8 cellular contexts compared by ENCODE assay signal in genomic region chr19:55643733-55644116, GRCh38. TPM values are rescaled to one million over a fixed set of nuclear protein-coding genes. Genes with fewer than 3 reads are reported as not detected.
DNase-seq lines count a peak whose midpoint lies in the region; ATAC-seq and TF ChIP-seq lines count a peak whose summit lies in the region.

No MANE protein-coding gene starts in this region.

- DNase-seq in Caco-2 = no peak
- no peak for DNase-seq in PC-3
- DNase-seq in endothelial cell (ENCODE audit: low spot score) = no peak
- DNase-seq in neuronal stem cell (ENCODE audit: low spot score) = no peak
- no peak for DNase-seq in midbrain (lab: John Stamatoyannopoulos, UW)
- DNase-seq in G401 (ENCODE audit: low spot score) = no peak
- no peak for DNase-seq in AML-193 (lab: John Stamatoyannopoulos, UW)

- WGBS in neuronal stem cell (ENCODE audit: extremely low coverage in 2 of 2, insufficient read length in 2 of 2, insufficient replicate concordance in 1 of 2), 2 donors = no CpG with 5 or more reads among the region's 29 CpGs

- peaks cover 92% of the 10 kb centered on the region for H3K36me3 Mint-ChIP-seq in Caco-2 (ENCODE audit: insufficient read depth, unreplicated experiment)
- peaks cover 26% of the 10 kb centered on the region for H3K36me3 Mint-ChIP-seq in endothelial cell (ENCODE audit: low read depth, unreplicated experiment)

- peaks cover 37% of the 10 kb centered on the region for H3K4me1 Mint-ChIP-seq in Caco-2 (ENCODE audit: low read depth, unreplicated experiment)
- H3K4me1 Mint-ChIP-seq in endothelial cell (ENCODE audit: unreplicated experiment) = peaks cover 31% of the 10 kb centered on the region

- peaks cover 12% of the 10 kb centered on the region; the same call in 1 of the 2 replicates for H3K4me1 ChIP-seq in Caco-2
- peaks cover 45% of the 10 kb centered on the region for H3K4me1 ChIP-seq in PC-3 (ENCODE audit: insufficient read depth, low read length)
- H3K4me1 ChIP-seq in neuronal stem cell (ENCODE audit: control insufficient read depth in 2 of 2, insufficient read depth in 1 of 2, low read depth in 1 of 2, low read length in 2 of 2) = peaks cover 24 to 30% of the 10 kb centered on the region in 2 donors

- H3K18ac ChIP-seq in neuronal stem cell (ENCODE audit: low read length) = peak overlapping the region; percentile 85

- intact Hi-C loops in Caco-2 (cut with micrococcal nuclease; ENCODE audit: unreplicated experiment) (no loop called here), PC-3 (cut with micrococcal nuclease) (no loop called here)

- H3K4me3 ChIP-seq in Caco-2 (ENCODE audit: low read depth, low read length) = peak overlapping the region; percentile 84
- peak overlapping the region; percentile 96 for H3K4me3 ChIP-seq in PC-3 (ENCODE audit: low read length)
- peak overlapping the region; percentile 84 to 94 for H3K4me3 ChIP-seq in neuronal stem cell (ENCODE audit: low read length in 2 of 2)

- H3K27me3 Mint-ChIP-seq in Caco-2 (ENCODE audit: insufficient read depth, unreplicated experiment) (no peaks in the 10 kb centered on the region), endothelial cell (ENCODE audit: unreplicated experiment) (peaks cover 29% of the 10 kb centered on the region)

- peaks cover 34% of the 10 kb centered on the region for H3K79me1 ChIP-seq in neuronal stem cell (ENCODE audit: low read depth, low read length)

- H4K91ac ChIP-seq in neuronal stem cell (ENCODE audit: low read depth, low read length, poor library complexity) = no peak overlapping the region

- H2BK12ac ChIP-seq in neuronal stem cell (ENCODE audit: low read length) = no peak overlapping the region

- H2AK5ac ChIP-seq in neuronal stem cell (ENCODE audit: low read depth, low read length) = peak overlapping the region; percentile 95

- peak overlapping the region; percentile 3 for H3K4ac ChIP-seq in neuronal stem cell (ENCODE audit: low read length)

- peaks cover 9% of the 10 kb centered on the region for H3F3A ChIP-seq in PC-3 (ENCODE audit: low read length, unreplicated experiment)

- no peak overlapping the region for H2BK120ac ChIP-seq in neuronal stem cell (ENCODE audit: low read depth, low read length)

- H2AFZ ChIP-seq in PC-3 (ENCODE audit: low read length) (peak overlapping the region; percentile 56; the same call in 1 of the 2 replicates), neuronal stem cell (ENCODE audit: low read length) (peak overlapping the region; percentile 64)

- no peak overlapping the region for H2BK15ac ChIP-seq in neuronal stem cell (ENCODE audit: low read length)

- no peaks in the 10 kb centered on the region for H3K9me3 Mint-ChIP-seq in Caco-2 (ENCODE audit: unreplicated experiment)
- no peaks in the 10 kb centered on the region for H3K9me3 Mint-ChIP-seq in endothelial cell (ENCODE audit: unreplicated experiment)

- H3K27ac Mint-ChIP-seq in Caco-2 (ENCODE audit: unreplicated experiment) = peak overlapping the region; percentile 95
- no peak overlapping the region for H3K27ac Mint-ChIP-seq in endothelial cell (ENCODE audit: unreplicated experiment)

- H3K79me2 ChIP-seq in PC-3 (ENCODE audit: low read length) = peaks cover 67% of the 10 kb centered on the region

- no peak for TF ChIP-seq CTCF in Caco-2 (IDR thresholded peaks at IDR 0.05; ENCODE audit: insufficient read depth in 1 of 2, low read depth in 1 of 2, low read length in 1 of 2, severe bottlenecking in 1 of 2, unreplicated experiment in 1 of 2)
- no peak for TF ChIP-seq CTCF in PC-3 (conservative IDR thresholded peaks at IDR 0.05; ENCODE audit: low read depth, low read length)
- no peak for TF ChIP-seq CTCF in endothelial cell (IDR thresholded peaks at IDR 0.05; ENCODE audit: unreplicated experiment)

- H3K27ac ChIP-seq in PC-3 (ENCODE audit: low read length) (peak overlapping the region; percentile 53), neuronal stem cell (replicated peaks; ENCODE audit: low read length) (no peak overlapping the region)

- H3K14ac ChIP-seq in neuronal stem cell (ENCODE audit: low read length) = peak overlapping the region; percentile 89

- H3K9me3 ChIP-seq in Caco-2 = no peaks in the 10 kb centered on the region
- H3K9me3 ChIP-seq in PC-3 (ENCODE audit: low read length) = no peaks in the 10 kb centered on the region
- no peaks in the 10 kb centered on the region for H3K9me3 ChIP-seq in neuronal stem cell (replicated peaks in 1 of 2; ENCODE audit: control insufficient read depth in 2 of 2, insufficient read depth in 1 of 2, low read depth in 1 of 2, low read length in 2 of 2)

- H3K9ac ChIP-seq in PC-3 (ENCODE audit: low read length) (peak overlapping the region; percentile 95), neuronal stem cell (ENCODE audit: low read depth, low read length, poor library complexity) (peak overlapping the region; percentile 86)

- H3K9me2 ChIP-seq in PC-3 (replicated peaks; ENCODE audit: low read length) = no peaks in the 10 kb centered on the region

- peak overlapping the region; percentile 84 for H2BK5ac ChIP-seq in neuronal stem cell (ENCODE audit: low read length)

- POLR2A ChIA-PET in Caco-2 (lab: Charles Lee) (no interaction called here), PC-3 (lab: Charles Lee; ENCODE audit: unreplicated experiment) (no interaction called here)

- H4K20me1 ChIP-seq in PC-3 (ENCODE audit: low read length) = 0 out of 2 replicates have a peak, but pooled peaks cover 4% of the 10 kb centered on the region

- H3K23ac ChIP-seq in neuronal stem cell (ENCODE audit: low read depth, low read length, poor library complexity) = peak overlapping the region; percentile 91

- no peak overlapping the region for H4K8ac ChIP-seq in neuronal stem cell (ENCODE audit: low read depth, low read length)

- H3K36me3 ChIP-seq in Caco-2 (ENCODE audit: control insufficient read depth, insufficient read depth, low read length) = no peaks in the 10 kb centered on the region
- peaks cover 14% of the 10 kb centered on the region for H3K36me3 ChIP-seq in PC-3 (ENCODE audit: low read depth, low read length)
- peaks cover 17 to 20% of the 10 kb centered on the region in 2 donors for H3K36me3 ChIP-seq in neuronal stem cell (replicated peaks in 1 of 2; ENCODE audit: control insufficient read depth in 2 of 2, insufficient read depth in 2 of 2, low read length in 2 of 2)

- ATAC-seq in PC-3 (no peak), HG03442 (IDR thresholded peaks at IDR 0.05; ENCODE audit: unreplicated experiment) (no peak)

- in situ Hi-C loops in G401 (cut with HindIII; ENCODE audit: low sequenced_read_pairs) = no loop called here

- H3K27me3 ChIP-seq in Caco-2 (replicated peaks; ENCODE audit: control insufficient read depth, insufficient read depth, low read length) (no peaks in the 10 kb centered on the region), PC-3 (ENCODE audit: low read length) (no peaks in the 10 kb centered on the region), neuronal stem cell (ENCODE audit: control insufficient read depth in 3 of 3, insufficient read depth in 3 of 3, low read depth in 1 of 3, low read length in 3 of 3) (no peaks in the 10 kb centered on the region)

- H3K4me2 ChIP-seq in PC-3 (ENCODE audit: low read length) (peak overlapping the region; percentile 85), neuronal stem cell (ENCODE audit: insufficient read depth, low read length, poor library complexity, severe bottlenecking) (peak overlapping the region; percentile 89)

- no TSS peak for BruUV-seq in Caco-2 (replicated peaks; lab: Mats Ljungman, UMichigan)
- BruUV-seq in PC-3 (replicated peaks; lab: Mats Ljungman, UMichigan) = no TSS peak

- CTCF ChIA-PET in Caco-2 (lab: Charles Lee) = no interaction called here
- CTCF ChIA-PET in PC-3 (lab: Charles Lee) = no interaction called here

- H3K4me3 Mint-ChIP-seq in Caco-2 (ENCODE audit: unreplicated experiment) = peak overlapping the region; percentile 86
- peak overlapping the region; percentile 93 for H3K4me3 Mint-ChIP-seq in endothelial cell (ENCODE audit: unreplicated experiment)

RNA-seq across cellular contexts. Expression of gene ZNF581, which starts 0.3 kb away (rescaled TPM):
- 46.2 and 47.4 TPM in 2 replicates for total RNA-seq in Caco-2 (2022)
- 25.6 and 37.5 TPM in 2 replicates for total RNA-seq in PC-3 (2014; rRNA removed)
- 47.2 TPM for total RNA-seq in endothelial cell (ENCODE audit: unreplicated experiment)
- polyA plus RNA-seq in neuronal stem cell (2013, experiment 1 of 2) = 37.9 TPM
- polyA plus RNA-seq in neuronal stem cell (2013, experiment 2 of 2) = 37.2 TPM
- 31.0 and 53.7 TPM in 2 replicates for total RNA-seq in G401 (2014; rRNA removed; shearing (Covaris generic))

RNA-seq across cellular contexts. Expression of gene ZNF580, which starts 2.9 kb away (rescaled TPM):
- total RNA-seq in Caco-2 (2022) (38.5 and 41.4 TPM in 2 replicates), PC-3 (2014; rRNA removed) (15.2 and 23.9 TPM in 2 replicates), endothelial cell (ENCODE audit: unreplicated experiment) (34.0 TPM)
- polyA plus RNA-seq in neuronal stem cell (2013, experiment 1 of 2) = 42.3 TPM
- polyA plus RNA-seq in neuronal stem cell (2013, experiment 2 of 2) = 43.4 TPM
- total RNA-seq in G401 (2014; rRNA removed; shearing (Covaris generic)) = 5.1 and 17.4 TPM in 2 replicates

RNA-seq across cellular contexts. Expression of gene CCDC106, which starts 4.3 kb away (rescaled TPM):
- 17.4 and 17.6 TPM in 2 replicates for total RNA-seq in Caco-2 (2022)
- 36.0 and 41.4 TPM in 2 replicates for total RNA-seq in PC-3 (2014; rRNA removed)
- total RNA-seq in endothelial cell (ENCODE audit: unreplicated experiment) = 20.1 TPM
- 19.8 TPM for polyA plus RNA-seq in neuronal stem cell (2013, experiment 1 of 2)
- polyA plus RNA-seq in neuronal stem cell (2013, experiment 2 of 2) = 19.8 TPM
- total RNA-seq in G401 (2014; rRNA removed; shearing (Covaris generic)) = 24.9 and 29.0 TPM in 2 replicates

RNA-seq across cellular contexts. Expression of gene U2AF2, which starts 11.1 kb away (rescaled TPM):
- total RNA-seq in Caco-2 (2022) (289 TPM in 2 replicates), PC-3 (2014; rRNA removed) (343 and 360 TPM in 2 replicates), endothelial cell (ENCODE audit: unreplicated experiment) (219 TPM)
- polyA plus RNA-seq in neuronal stem cell (2013, experiment 1 of 2) = 155 TPM
- 147 TPM for polyA plus RNA-seq in neuronal stem cell (2013, experiment 2 of 2)
- total RNA-seq in G401 (2014; rRNA removed; shearing (Covaris generic)) = 239 and 262 TPM in 2 replicates

RNA-seq across cellular contexts. Expression of gene ZNF784, which starts 19.4 kb away (rescaled TPM):
- total RNA-seq in Caco-2 (2022) = 8.5 and 10.2 TPM in 2 replicates
- total RNA-seq in PC-3 (2014; rRNA removed) = 9.0 and 18.0 TPM in 2 replicates
- 6.8 TPM for total RNA-seq in endothelial cell (ENCODE audit: unreplicated experiment)
- 6.9 TPM for polyA plus RNA-seq in neuronal stem cell (2013, experiment 1 of 2)
- 6.6 TPM for polyA plus RNA-seq in neuronal stem cell (2013, experiment 2 of 2)
- 6.8 and 21.0 TPM in 2 replicates for total RNA-seq in G401 (2014; rRNA removed; shearing (Covaris generic))
